Comparison of ENCODE assay signal across 1 cellular context in genomic region chr1:45803299-45803780, GRCh38.
A peak's percentile ranks its signal among the peaks of the same experiment; 100 is the strongest.
TF ChIP-seq lines count a peak whose summit lies in the region.

TSS of gene MAST2 (plus strand) at chr1:45803612. CDS start at chr1:45803896, 284 bp downstream.

TF ChIP-seq in K562, 482 proteins besides CTCF, POLR2A, EP300 and RAD21 (continued from another document and continues in another):
- TF ChIP-seq, protein P1, sequence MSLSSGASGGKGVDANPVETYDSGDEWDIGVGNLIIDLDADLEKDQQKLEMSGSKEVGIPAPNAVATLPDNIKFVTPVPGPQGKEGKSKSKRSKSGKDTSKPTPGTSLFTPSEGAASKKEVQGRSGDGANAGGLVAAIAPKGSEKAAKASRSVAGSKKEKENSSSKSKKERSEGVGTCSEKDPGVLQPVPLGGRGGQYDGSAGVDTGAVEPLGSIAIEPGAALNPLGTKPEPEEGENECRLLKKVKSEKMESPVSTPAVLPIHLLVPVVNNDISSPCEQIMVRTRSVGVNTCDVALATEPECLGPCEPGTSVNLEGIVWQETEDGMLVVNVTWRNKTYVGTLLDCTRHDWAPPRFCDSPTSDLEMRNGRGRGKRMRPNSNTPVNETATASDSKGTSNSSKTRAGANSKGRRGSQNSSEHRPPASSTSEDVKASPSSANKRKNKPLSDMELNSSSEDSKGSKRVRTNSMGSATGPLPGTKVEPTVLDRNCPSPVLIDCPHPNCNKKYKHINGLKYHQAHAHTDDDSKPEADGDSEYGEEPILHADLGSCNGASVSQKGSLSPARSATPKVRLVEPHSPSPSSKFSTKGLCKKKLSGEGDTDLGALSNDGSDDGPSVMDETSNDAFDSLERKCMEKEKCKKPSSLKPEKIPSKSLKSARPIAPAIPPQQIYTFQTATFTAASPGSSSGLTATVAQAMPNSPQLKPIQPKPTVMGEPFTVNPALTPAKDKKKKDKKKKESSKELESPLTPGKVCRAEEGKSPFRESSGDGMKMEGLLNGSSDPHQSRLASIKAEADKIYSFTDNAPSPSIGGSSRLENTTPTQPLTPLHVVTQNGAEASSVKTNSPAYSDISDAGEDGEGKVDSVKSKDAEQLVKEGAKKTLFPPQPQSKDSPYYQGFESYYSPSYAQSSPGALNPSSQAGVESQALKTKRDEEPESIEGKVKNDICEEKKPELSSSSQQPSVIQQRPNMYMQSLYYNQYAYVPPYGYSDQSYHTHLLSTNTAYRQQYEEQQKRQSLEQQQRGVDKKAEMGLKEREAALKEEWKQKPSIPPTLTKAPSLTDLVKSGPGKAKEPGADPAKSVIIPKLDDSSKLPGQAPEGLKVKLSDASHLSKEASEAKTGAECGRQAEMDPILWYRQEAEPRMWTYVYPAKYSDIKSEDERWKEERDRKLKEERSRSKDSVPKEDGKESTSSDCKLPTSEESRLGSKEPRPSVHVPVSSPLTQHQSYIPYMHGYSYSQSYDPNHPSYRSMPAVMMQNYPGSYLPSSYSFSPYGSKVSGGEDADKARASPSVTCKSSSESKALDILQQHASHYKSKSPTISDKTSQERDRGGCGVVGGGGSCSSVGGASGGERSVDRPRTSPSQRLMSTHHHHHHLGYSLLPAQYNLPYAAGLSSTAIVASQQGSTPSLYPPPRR (CRISPR knock-in tag; IDR thresholded peaks at IDR 0.05; ENCODE audit: borderline replicate concordance): no peak
- TF ChIP-seq ZNF76 (CRISPR knock-in tag; IDR thresholded peaks at IDR 0.05; ENCODE audit: borderline replicate concordance) (no peak), CBFB (CRISPR knock-in tag; IDR thresholded peaks at IDR 0.05) (no peak), SP2 (IDR thresholded peaks at IDR 0.05; ENCODE audit: extremely low read depth, low read depth, low read length, poor library complexity, severe bottlenecking) (no peak), TCF3 (CRISPR knock-in tag; IDR thresholded peaks at IDR 0.05) (no peak), MTF1 (CRISPR knock-in tag; IDR thresholded peaks at IDR 0.05; ENCODE audit: borderline replicate concordance) (no peak), ZNF445 (CRISPR knock-in tag; IDR thresholded peaks at IDR 0.05; ENCODE audit: low read depth) (no peak), MTA1 (IDR thresholded peaks at IDR 0.05; ENCODE audit: borderline replicate concordance) (no peak), CC2D1A (IDR thresholded peaks at IDR 0.05) (no peak), ATF4 (CRISPR knock-in tag; IDR thresholded peaks at IDR 0.05) (0 out of 2 replicates have a peak, but pooled peaks have one; percentile 13), TSC22D4 (tag; IDR thresholded peaks at IDR 0.05) (no peak), MNT (conservative IDR thresholded peaks at IDR 0.05) (peak in 1 of 2 experiments; percentile 62; a peak in 2 of 4 replicates), MTA3 (IDR thresholded peaks at IDR 0.05; ENCODE audit: borderline replicate concordance) (peak; percentile 18; the same call in 1 of the 2 replicates), ELF2 (CRISPR knock-in tag; IDR thresholded peaks at IDR 0.05) (no peak), PURB (CRISPR knock-in tag; IDR thresholded peaks at IDR 0.05; ENCODE audit: low read depth) (no peak), KAT8 (IDR thresholded peaks at IDR 0.05; ENCODE audit: low read depth) (no peak), ZNF124 (CRISPR knock-in tag; IDR thresholded peaks at IDR 0.05) (no peak), ZNF699 (CRISPR knock-in tag; IDR thresholded peaks at IDR 0.05; ENCODE audit: insufficient replicate concordance) (no peak), ZNF79 (CRISPR knock-in tag; IDR thresholded peaks at IDR 0.05; ENCODE audit: low read depth) (no peak), CCNT2 (IDR thresholded peaks at IDR 0.05; ENCODE audit: borderline replicate concordance, extremely low read depth, insufficient read length, low read depth, low read length) (peak; percentile 81), MAFF (IDR thresholded peaks at IDR 0.05; ENCODE audit: low read length) (no peak), SMARCE1 (IDR thresholded peaks at IDR 0.05) (no peak), ARHGAP35 (IDR thresholded peaks at IDR 0.05; ENCODE audit: partially characterized antibody) (no peak), NONO (IDR thresholded peaks at IDR 0.05; ENCODE audit: low read depth in 2 of 2, low read length in 1 of 2) (peak in 1 of 2 experiments; percentile 52; a peak in 2 of 4 replicates), SMARCA5 (IDR thresholded peaks at IDR 0.05) (no peak), ZNF561 (CRISPR knock-in tag; conservative IDR thresholded peaks at IDR 0.05) (no peak), ASH1L (IDR thresholded peaks at IDR 0.05; ENCODE audit: borderline replicate concordance, low read depth, partially characterized antibody) (no peak), DPF2 (IDR thresholded peaks at IDR 0.05) (no peak), NR1H2 (CRISPR knock-in tag; IDR thresholded peaks at IDR 0.05) (no peak), STAT5A (IDR thresholded peaks at IDR 0.05; ENCODE audit: borderline replicate concordance, low read length) (no peak), KLF13 (tag; IDR thresholded peaks at IDR 0.05; ENCODE audit: borderline replicate concordance, low read depth) (no peak), SMAD3 (CRISPR knock-in tag; conservative IDR thresholded peaks at IDR 0.05) (no peak), TBP (optimal IDR thresholded peaks at IDR 0.05; ENCODE audit: low read depth, low read length) (peak; percentile 36), RUNX1 (IDR thresholded peaks at IDR 0.05; ENCODE audit: low read depth) (no peak), ZNF311 (CRISPR knock-in tag; IDR thresholded peaks at IDR 0.05) (no peak), CBX5 (IDR thresholded peaks at IDR 0.05; ENCODE audit: borderline replicate concordance, low read depth) (no peak), TEAD2 (tag; IDR thresholded peaks at IDR 0.05) (no peak), CBFA2T2 (conservative IDR thresholded peaks at IDR 0.05) (no peak), SREBF1 (IDR thresholded peaks at IDR 0.05; ENCODE audit: borderline replicate concordance, low read depth, low read length) (0 out of 2 replicates have a peak, but pooled peaks have one; percentile 14), ZNF785 (CRISPR knock-in tag; IDR thresholded peaks at IDR 0.05) (no peak), ETV1 (tag; conservative IDR thresholded peaks at IDR 0.05; ENCODE audit: low read depth) (no peak), ZNF280A (IDR thresholded peaks at IDR 0.05; ENCODE audit: low read depth, partially characterized antibody) (no peak), CREBBP (IDR thresholded peaks at IDR 0.05; ENCODE audit: low read depth, low read length) (no peak), ESRRB (CRISPR knock-in tag; IDR thresholded peaks at IDR 0.05; ENCODE audit: borderline replicate concordance) (no peak)
- TF ChIP-seq, protein P2, sequence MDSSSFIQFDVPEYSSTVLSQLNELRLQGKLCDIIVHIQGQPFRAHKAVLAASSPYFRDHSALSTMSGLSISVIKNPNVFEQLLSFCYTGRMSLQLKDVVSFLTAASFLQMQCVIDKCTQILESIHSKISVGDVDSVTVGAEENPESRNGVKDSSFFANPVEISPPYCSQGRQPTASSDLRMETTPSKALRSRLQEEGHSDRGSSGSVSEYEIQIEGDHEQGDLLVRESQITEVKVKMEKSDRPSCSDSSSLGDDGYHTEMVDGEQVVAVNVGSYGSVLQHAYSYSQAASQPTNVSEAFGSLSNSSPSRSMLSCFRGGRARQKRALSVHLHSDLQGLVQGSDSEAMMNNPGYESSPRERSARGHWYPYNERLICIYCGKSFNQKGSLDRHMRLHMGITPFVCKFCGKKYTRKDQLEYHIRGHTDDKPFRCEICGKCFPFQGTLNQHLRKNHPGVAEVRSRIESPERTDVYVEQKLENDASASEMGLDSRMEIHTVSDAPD (CRISPR knock-in tag; IDR thresholded peaks at IDR 0.05): no peak
- TF ChIP-seq, protein P3, sequence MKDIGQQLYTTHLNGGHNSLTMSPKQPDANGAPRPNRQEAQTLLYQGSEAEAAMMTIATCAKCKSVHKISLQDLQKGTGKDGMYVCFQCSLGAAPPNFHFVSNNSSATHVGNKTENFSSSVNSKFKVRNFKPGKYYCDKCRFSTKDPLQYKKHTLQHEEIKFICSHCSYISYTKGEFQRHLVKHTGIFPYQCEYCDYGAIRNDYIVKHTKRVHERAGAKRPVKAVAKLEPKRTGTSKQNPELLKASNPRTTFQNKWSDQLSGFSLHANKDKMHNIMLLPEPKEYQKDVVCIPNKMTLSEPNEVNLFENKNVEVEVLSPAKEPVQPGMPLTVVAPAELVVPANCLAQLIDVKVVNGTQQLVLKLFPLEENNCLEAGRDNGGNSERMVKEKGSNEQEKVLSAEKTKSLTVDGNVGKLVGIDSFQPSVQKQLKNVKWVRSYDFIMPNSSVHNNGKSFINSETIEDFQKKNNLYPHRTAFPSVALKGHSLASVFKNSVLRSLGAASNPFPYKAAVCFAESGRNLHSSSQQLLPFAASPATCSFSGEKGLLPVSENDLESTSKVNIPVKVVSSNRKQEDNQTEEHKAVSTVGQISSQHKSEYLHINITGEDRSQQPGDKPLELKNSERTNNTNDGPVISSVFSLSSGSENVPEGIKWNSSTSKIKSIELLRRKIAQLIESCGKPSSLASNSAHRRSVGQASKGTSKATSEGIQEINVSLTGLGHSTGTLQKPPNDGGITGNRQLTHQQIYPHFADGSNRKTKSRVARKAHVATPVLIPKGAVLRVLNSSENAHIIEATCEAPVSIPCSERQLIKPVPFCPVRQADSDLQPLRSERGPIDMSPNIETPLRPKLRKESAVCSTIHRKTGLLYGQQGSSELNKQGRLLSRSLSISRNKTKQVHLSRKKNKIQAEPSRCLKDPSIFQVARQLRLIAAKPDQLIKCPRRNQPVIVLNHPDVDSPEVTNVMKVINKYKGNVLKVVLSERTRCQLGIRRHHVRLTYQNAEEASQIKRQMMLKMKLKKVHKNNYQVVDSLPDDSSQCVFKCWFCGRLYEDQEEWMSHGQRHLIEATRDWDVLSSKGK (CRISPR knock-in tag; IDR thresholded peaks at IDR 0.05): no peak
- TF ChIP-seq, protein P4, sequence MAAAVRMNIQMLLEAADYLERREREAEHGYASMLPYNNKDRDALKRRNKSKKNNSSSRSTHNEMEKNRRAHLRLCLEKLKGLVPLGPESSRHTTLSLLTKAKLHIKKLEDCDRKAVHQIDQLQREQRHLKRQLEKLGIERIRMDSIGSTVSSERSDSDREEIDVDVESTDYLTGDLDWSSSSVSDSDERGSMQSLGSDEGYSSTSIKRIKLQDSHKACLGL (CRISPR knock-in tag; IDR thresholded peaks at IDR 0.05; ENCODE audit: borderline replicate concordance, poor library complexity, severe bottlenecking): no peak
- TF ChIP-seq, protein P5, sequence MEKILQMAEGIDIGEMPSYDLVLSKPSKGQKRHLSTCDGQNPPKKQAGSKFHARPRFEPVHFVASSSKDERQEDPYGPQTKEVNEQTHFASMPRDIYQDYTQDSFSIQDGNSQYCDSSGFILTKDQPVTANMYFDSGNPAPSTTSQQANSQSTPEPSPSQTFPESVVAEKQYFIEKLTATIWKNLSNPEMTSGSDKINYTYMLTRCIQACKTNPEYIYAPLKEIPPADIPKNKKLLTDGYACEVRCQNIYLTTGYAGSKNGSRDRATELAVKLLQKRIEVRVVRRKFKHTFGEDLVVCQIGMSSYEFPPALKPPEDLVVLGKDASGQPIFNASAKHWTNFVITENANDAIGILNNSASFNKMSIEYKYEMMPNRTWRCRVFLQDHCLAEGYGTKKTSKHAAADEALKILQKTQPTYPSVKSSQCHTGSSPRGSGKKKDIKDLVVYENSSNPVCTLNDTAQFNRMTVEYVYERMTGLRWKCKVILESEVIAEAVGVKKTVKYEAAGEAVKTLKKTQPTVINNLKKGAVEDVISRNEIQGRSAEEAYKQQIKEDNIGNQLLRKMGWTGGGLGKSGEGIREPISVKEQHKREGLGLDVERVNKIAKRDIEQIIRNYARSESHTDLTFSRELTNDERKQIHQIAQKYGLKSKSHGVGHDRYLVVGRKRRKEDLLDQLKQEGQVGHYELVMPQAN (IDR thresholded peaks at IDR 0.05; ENCODE audit: borderline replicate concordance): no peak
- TF ChIP-seq, protein P6, sequence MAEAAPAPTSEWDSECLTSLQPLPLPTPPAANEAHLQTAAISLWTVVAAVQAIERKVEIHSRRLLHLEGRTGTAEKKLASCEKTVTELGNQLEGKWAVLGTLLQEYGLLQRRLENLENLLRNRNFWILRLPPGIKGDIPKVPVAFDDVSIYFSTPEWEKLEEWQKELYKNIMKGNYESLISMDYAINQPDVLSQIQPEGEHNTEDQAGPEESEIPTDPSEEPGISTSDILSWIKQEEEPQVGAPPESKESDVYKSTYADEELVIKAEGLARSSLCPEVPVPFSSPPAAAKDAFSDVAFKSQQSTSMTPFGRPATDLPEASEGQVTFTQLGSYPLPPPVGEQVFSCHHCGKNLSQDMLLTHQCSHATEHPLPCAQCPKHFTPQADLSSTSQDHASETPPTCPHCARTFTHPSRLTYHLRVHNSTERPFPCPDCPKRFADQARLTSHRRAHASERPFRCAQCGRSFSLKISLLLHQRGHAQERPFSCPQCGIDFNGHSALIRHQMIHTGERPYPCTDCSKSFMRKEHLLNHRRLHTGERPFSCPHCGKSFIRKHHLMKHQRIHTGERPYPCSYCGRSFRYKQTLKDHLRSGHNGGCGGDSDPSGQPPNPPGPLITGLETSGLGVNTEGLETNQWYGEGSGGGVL (CRISPR knock-in tag; IDR thresholded peaks at IDR 0.05): no peak
- TF ChIP-seq, protein P7, sequence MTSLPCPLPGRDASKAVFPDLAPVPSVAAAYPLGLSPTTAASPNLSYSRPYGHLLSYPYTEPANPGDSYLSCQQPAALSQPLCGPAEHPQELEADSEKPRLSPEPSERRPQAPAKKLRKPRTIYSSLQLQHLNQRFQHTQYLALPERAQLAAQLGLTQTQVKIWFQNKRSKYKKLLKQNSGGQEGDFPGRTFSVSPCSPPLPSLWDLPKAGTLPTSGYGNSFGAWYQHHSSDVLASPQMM (CRISPR knock-in tag; IDR thresholded peaks at IDR 0.05): no peak
